In genomic region chr12:49413010-49413409, GRCh38 we compare ENCODE assay signal across 20 cellular contexts. TPM values are rescaled to one million over a fixed set of nuclear protein-coding genes. Genes with fewer than 3 reads are reported as not detected.
DNase-seq lines count a peak whose midpoint lies in the region; ATAC-seq, FAIRE-seq and TF ChIP-seq lines count a peak whose summit lies in the region.
"Had no signal": no experiment of that assay in that cellular context is flagged by ENCODE, and none has a peak within 500 bp of the region (broad histone marks: within the 10 kb centered on the region; RNA-seq: fewer than 3 reads in every experiment).

No MANE protein-coding gene starts in this region.

- H3K9me3 ChIP-seq in K562 (replicated peaks; ENCODE audit: control insufficient read depth, insufficient read depth, low read depth, low read length) (no peaks in the 10 kb centered on the region), thyroid gland (no peaks in the 10 kb centered on the region)
- H3K9me3 ChIP-seq: SK-N-SH had no signal

- TF ChIP-seq POLR2A in K562 (conservative IDR thresholded peaks at IDR 0.05) (no peak), thyroid gland (IDR thresholded peaks at IDR 0.05) (no peak)

- no TSS peak for BruUV-seq in K562 (replicated peaks; lab: Mats Ljungman, UMichigan)

- H3K4me2 ChIP-seq in K562 (ENCODE audit: insufficient read depth, low read length), result no peak overlapping the region
- H3K4me2 ChIP-seq: GM23338, SK-N-SH had no signal

- no peak for TF ChIP-seq RAD21 in K562 (CRISPR knock-in tag; conservative IDR thresholded peaks at IDR 0.05 in 1 of 2, IDR thresholded peaks at IDR 0.05 in 1 of 2)

- CTCF ChIA-PET in K562 (lab: Yijun Ruan, JAX; ENCODE audit: low intra/inter-chr PET ratio), result no interaction called here

- H3K27me3 ChIP-seq in K562 (ENCODE audit: control insufficient read depth in 2 of 2, insufficient read depth in 2 of 2, low read length in 2 of 2) (no peaks in the 10 kb centered on the region), thyroid gland (no peaks in the 10 kb centered on the region)

- TF ChIP-seq CTCF in K562 (IDR thresholded peaks at IDR 0.05 in 2 of 3, conservative IDR thresholded peaks at IDR 0.05 in 1 of 3; ENCODE audit: insufficient read depth in 2 of 3, low read depth in 1 of 3, low read length in 3 of 3) (no peak), foreskin fibroblast (IDR thresholded peaks at IDR 0.05; ENCODE audit: low read depth, low read length) (no peak), thyroid gland (IDR thresholded peaks at IDR 0.05) (no peak)

- H2AFZ ChIP-seq in K562 (ENCODE audit: low read depth, low read length), result no peak overlapping the region
- H2AFZ ChIP-seq: GM23338 had no signal

- peaks cover 4 to 21% of the 10 kb centered on the region in 2 experiments; a peak in 4 of 5 replicates for H3K4me1 ChIP-seq in K562 (replicated peaks in 1 of 2; ENCODE audit: control insufficient read depth in 2 of 2, insufficient read depth in 2 of 2, low read length in 2 of 2)
- no peaks in the 10 kb centered on the region for H3K4me1 ChIP-seq in thyroid gland

- FAIRE-seq in K562 (lab: Jason Lieb, UNC), result peak; percentile 81
- FAIRE-seq: A204.1, GM12878, GM19239 had no signal

- intact Hi-C loops in K562 (cut with micrococcal nuclease), result no loop called here
- intact Hi-C loops in sciatic nerve (cut with DNase I), result no loop called here
- intact Hi-C loops in thyroid gland (cut with DNase I), result no loop called here

- peak; percentile 73 for ATAC-seq in K562
- ATAC-seq in HG03196 (IDR thresholded peaks at IDR 0.05; ENCODE audit: unreplicated experiment), result no peak
- ATAC-seq in sciatic nerve, result no peak
- ATAC-seq: GM12878, GM23338, PC-3 had no signal

- H3K9me1 ChIP-seq in K562 (ENCODE audit: control insufficient read depth, insufficient read depth, low read length), result no peaks in the 10 kb centered on the region

- no peak for TF ChIP-seq EP300 in K562 (IDR thresholded peaks at IDR 0.05; ENCODE audit: low read length)

- H3K4me3 ChIP-seq in K562 (no peak overlapping the region), foreskin fibroblast (ENCODE audit: low read depth in 1 of 2, low read length in 2 of 2) (no peak overlapping the region), thyroid gland (replicated peaks in 1 of 3) (no peak overlapping the region)
- H3K4me3 ChIP-seq: GM12878, GM23338 had no signal

- H3K9ac ChIP-seq in K562 (ENCODE audit: insufficient read depth in 1 of 2, low read depth in 2 of 2, low read length in 2 of 2), result no peak overlapping the region
- H3K9ac ChIP-seq: SK-N-SH had no signal

- DNase-seq in AG08396 (ENCODE audit: low spot score) (peak; percentile 9), HPDE6-E6E7 (ENCODE audit: extremely low spot score) (peak; percentile 15), K562 (ENCODE audit: extremely low read depth in 1 of 4, low spot score in 3 of 4) (peak in 2 of 4 experiments; percentile 35 to 46), foreskin fibroblast (peak; percentile 41 to 57), NCI-H524 treated with DMSO at 0.1 percent for 48 hours (lab: John Stamatoyannopoulos, UW) (no peak), sciatic nerve (ENCODE audit: low spot score) (no peak), thyroid gland (no peak)
- DNase-seq: COR-L47, NCI-H1436 treated with DMSO at 0.1 percent for 48 hours, NCI-H2081, NCI-H226, NCI-H69, PC-3, SK-N-SH had no signal

- H3K27ac ChIP-seq in K562 (ENCODE audit: extremely low read depth, low read depth, low read length) (peak overlapping the region; percentile 11; the same call in 1 of the 3 replicates), thyroid gland (no peak overlapping the region)
- H3K27ac ChIP-seq: HL-60 had no signal

- H3K79me2 ChIP-seq in K562 (ENCODE audit: control insufficient read depth, insufficient read depth, low read length), result no peaks in the 10 kb centered on the region

- POLR2A ChIA-PET in K562 (lab: Yijun Ruan, JAX), result interaction anchor here (0.6 to 1.8 kb wide), 3 partner anchors 9 to 146 kb away, joined by 4 to 7 read pairs (median 4); no protein-coding TSS in a partner anchor

- 54% methylated on average over 6 of the region's 6 CpGs for WGBS in K562 (ENCODE audit: insufficient coverage, low coverage, missing lambda C conversion rate)
- 92 to 94% methylated on average over 6 of the region's 6 CpGs for WGBS in thyroid gland, 2 donors

- in situ Hi-C loops in K562 (cut with MboI), result no loop called here

- no peaks in the 10 kb centered on the region for H4K20me1 ChIP-seq in K562 (replicated peaks; ENCODE audit: control insufficient read depth, insufficient read depth, low read length)

- no peaks in the 10 kb centered on the region; the same call in 2 of the 3 replicates for H3K36me3 ChIP-seq in K562 (ENCODE audit: control insufficient read depth, insufficient read depth, low read length)
- H3K36me3 ChIP-seq in thyroid gland, result no peaks in the 10 kb centered on the region

TF ChIP-seq in K562, 482 proteins besides CTCF, POLR2A, EP300 and RAD21:
- TF ChIP-seq IFI16 (CRISPR knock-in tag; IDR thresholded peaks at IDR 0.05) (no peak), NR2F6 (CRISPR knock-in tag; IDR thresholded peaks at IDR 0.05) (no peak), RFX1 (IDR thresholded peaks at IDR 0.05) (no peak), ZNF175 (CRISPR knock-in tag; IDR thresholded peaks at IDR 0.05; ENCODE audit: low read depth) (no peak), CBFA2T2 (conservative IDR thresholded peaks at IDR 0.05) (peak; percentile 27), RBM25 (IDR thresholded peaks at IDR 0.05; ENCODE audit: low read depth, low read length, severe bottlenecking) (peak; percentile 16), ZNF586 (CRISPR knock-in tag; conservative IDR thresholded peaks at IDR 0.05) (no peak), ETV5 (CRISPR knock-in tag; IDR thresholded peaks at IDR 0.05; ENCODE audit: low read depth) (no peak), CBFA2T3 (IDR thresholded peaks at IDR 0.05) (peak; percentile 39; the same call in 1 of the 2 replicates), U2AF1 (optimal IDR thresholded peaks at IDR 0.05; ENCODE audit: low read depth, low read length) (no peak), TCF3 (CRISPR knock-in tag; IDR thresholded peaks at IDR 0.05) (peak; percentile 58), TAF15 (IDR thresholded peaks at IDR 0.05; ENCODE audit: low read depth, low read length) (no peak), SRSF7 (optimal IDR thresholded peaks at IDR 0.05; ENCODE audit: low read depth, low read length) (no peak), BCLAF1 (IDR thresholded peaks at IDR 0.05; ENCODE audit: borderline replicate concordance in 1 of 2, control insufficient read depth in 1 of 2, low read depth in 2 of 2, low read length in 1 of 2) (no peak), ARID1B (IDR thresholded peaks at IDR 0.05) (0 out of 2 replicates have a peak, but pooled peaks have one; percentile 24), SNRNP70 (optimal IDR thresholded peaks at IDR 0.05; ENCODE audit: low read depth, low read length) (no peak)

RNA-seq across cellular contexts. Expression of gene SPATS2, which starts 45.7 kb away (rescaled TPM):
- 49.5 and 94.9 TPM in 2 replicates for total RNA-seq in K562 (2011; cell fraction: chromatin; rRNA removed; ENCODE audit: low replicate concordance)
- 28.2 and 31.3 TPM in 2 replicates for total RNA-seq in K562 (2011; cell fraction: nucleolus; rRNA removed)
- 38.9 and 51.6 TPM in 2 replicates for total RNA-seq in K562 (2011; cell fraction: nucleoplasm; rRNA removed)
- total RNA-seq in K562 (2014; rRNA removed), result 9.7 and 12.5 TPM in 2 replicates
- 18.3 and 20.3 TPM in 2 replicates for total RNA-seq in K562 (2014; rRNA removed; fragmentation: Illumina TruSeq; extraction: Trizol)
- 17.8 and 17.9 TPM in 2 replicates for total RNA-seq in K562 (2015; rRNA removed; fragmentation: Illumina TruSeq; extraction: Trizol)
- total RNA-seq in K562 (2021), result 14.6 and 16.3 TPM in 2 replicates
- 30.0 and 48.2 TPM in 2 replicates for polyA plus RNA-seq in K562 (2011; rRNA removed)
- polyA plus RNA-seq in K562 (2011; cell fraction: cytosol; rRNA removed), result 20.0 and 25.0 TPM in 2 replicates
- 17.1 and 18.6 TPM in 2 replicates for polyA plus RNA-seq in K562 (2011; cell fraction: nucleus; rRNA removed)
- polyA plus RNA-seq in K562 (2012), result 14.7 and 16.8 TPM in 2 replicates
- 22.6 and 25.3 TPM in 2 replicates for polyA plus RNA-seq in K562 (2014; fragmentation: Illumina TruSeq; extraction: Trizol)
- 1 to 10 TPM; 5.4 to 8.7 TPM for polyA plus RNA-seq in K562 (2014; fragmentation: Nextera tagmentation; extraction: Ambion mirVana)
- 14.9 and 17.5 TPM in 2 replicates for polyA plus RNA-seq in K562 (2014; rRNA removed)
- polyA minus RNA-seq in K562 (2011; rRNA and poly(A)+ RNA removed), result 41.3 and 51.6 TPM in 2 replicates
- 15.9 and 27.9 TPM in 2 replicates for polyA minus RNA-seq in K562 (2011; cell fraction: cytosol; rRNA and poly(A)+ RNA removed)
- polyA minus RNA-seq in K562 (2011; cell fraction: nucleus; rRNA and poly(A)+ RNA removed), result 12.3 and 24.8 TPM in 2 replicates
- 14.8 TPM for total RNA-seq in sciatic nerve
- 10 to 100 TPM; 24.7 to 37.8 (median 30.1) TPM for total RNA-seq in thyroid gland

Comparison
In these comparisons a context has a peak if more than half of its experiments do, and no peak if none do; other contexts are left out.
1. DNase-seq: peak in AG08396 (single experiment), HPDE6-E6E7 (single experiment) and foreskin fibroblast (2 of 2); none in NCI-H524 treated with DMSO at 0.1 percent for 48 hours (single experiment), sciatic nerve (single experiment) and thyroid gland (0 of 2).